Comparison of ENCODE assay signal across 8 cellular contexts in genomic region chr22:36757608-36758220, GRCh38. TPM values are rescaled to one million over a fixed set of nuclear protein-coding genes. Genes with fewer than 3 reads are reported as not detected.
A peak's percentile ranks its signal among the peaks of the same experiment; 100 is the strongest.
DNase-seq lines count a peak whose midpoint lies in the region; ATAC-seq and TF ChIP-seq lines count a peak whose summit lies in the region.

No MANE protein-coding gene starts in this region.

- peaks cover 14% of the 10 kb centered on the region for H3K27me3 Mint-ChIP-seq in nephron (ENCODE audit: low read depth)
- H3K27me3 Mint-ChIP-seq in stimulated activated naive B cell treated with anti-CD40 and anti-IgM and Interleukin-4, amounts not matched to agents 10 μg/mL and 1 μg/mL and 100 μg/mL, for 72 hours = peaks cover 16 to 17% of the 10 kb centered on the region in 2 donors

- H3K4me1 ChIP-seq in GM23248 (ENCODE audit: insufficient read depth) (no peaks in the 10 kb centered on the region), NT2/D1 (ENCODE audit: insufficient read depth, insufficient read length) (no peaks in the 10 kb centered on the region)

- H4K20me1 ChIP-seq in GM23248 (ENCODE audit: insufficient read depth) = no peaks in the 10 kb centered on the region

- H3K9me2 ChIP-seq in GM23248 (ENCODE audit: insufficient read depth) = no peaks in the 10 kb centered on the region

- no peak overlapping the region for H3K27ac Mint-ChIP-seq in nephron
- H3K27ac Mint-ChIP-seq in stimulated activated naive B cell treated with anti-CD40 and anti-IgM and Interleukin-4, amounts not matched to agents 10 μg/mL and 1 μg/mL and 100 μg/mL, for 72 hours = no peak overlapping the region

- H3K4me3 Mint-ChIP-seq in nephron = no peak overlapping the region
- no peak overlapping the region for H3K4me3 Mint-ChIP-seq in stimulated activated naive B cell treated with anti-CD40 and anti-IgM and Interleukin-4, amounts not matched to agents 10 μg/mL and 1 μg/mL and 100 μg/mL, for 72 hours

- in situ Hi-C loops in GM23248 (cut with MboI) = loop anchor here (10.0 kb wide), 1 partner anchor 203 kb away; no protein-coding TSS in a partner anchor

- no peaks in the 10 kb centered on the region for H3K4me1 Mint-ChIP-seq in nephron
- H3K4me1 Mint-ChIP-seq in stimulated activated naive B cell treated with anti-CD40 and anti-IgM and Interleukin-4, amounts not matched to agents 10 μg/mL and 1 μg/mL and 100 μg/mL, for 72 hours = peaks cover 2 to 11% of the 10 kb centered on the region in 2 donors

- H3K9me3 Mint-ChIP-seq in nephron = no peaks in the 10 kb centered on the region
- no peaks in the 10 kb centered on the region for H3K9me3 Mint-ChIP-seq in stimulated activated naive B cell treated with anti-CD40 and anti-IgM and Interleukin-4, amounts not matched to agents 10 μg/mL and 1 μg/mL and 100 μg/mL, for 72 hours

- H2AFZ ChIP-seq in GM23248 = no peak overlapping the region

- H3K79me2 ChIP-seq in GM23248 (ENCODE audit: insufficient read depth) = no peaks in the 10 kb centered on the region

- no peak overlapping the region for H3K4me2 ChIP-seq in GM23248 (ENCODE audit: unreplicated experiment)

- 51 to 54% methylated on average over 17 to 19 of the region's 19 CpGs for WGBS in GM23248 (ENCODE audit: low coverage in 1 of 2, low lambda C conversion rate in 2 of 2, missing lambda C conversion rate in 2 of 2), 2 experiments

- H3K9me3 ChIP-seq in GM23248 (ENCODE audit: low read depth) = no peaks in the 10 kb centered on the region
- peaks cover under 1% of the 10 kb centered on the region; the same call in 1 of the 2 replicates for H3K9me3 ChIP-seq in NT2/D1 (ENCODE audit: insufficient read depth, low read length)

- ATAC-seq in esophagus mucosa = peak; percentile 67
- ATAC-seq in stimulated activated naive B cell treated with anti-CD40 and anti-IgM and Interleukin-4, amounts not matched to agents 10 μg/mL and 1 μg/mL and 100 μg/mL, for 72 hours (replicated peaks) = peak; percentile 95 to 99
- ATAC-seq in HG02642 (IDR thresholded peaks at IDR 0.05; ENCODE audit: poor library complexity, unreplicated experiment) = no peak

- H3K4me3 ChIP-seq in AG10803 (ENCODE audit: low read length) (no peak overlapping the region), GM23248 (no peak overlapping the region), NT2/D1 (ENCODE audit: insufficient read length, low read depth) (no peak overlapping the region)

- TF ChIP-seq CTCF in AG10803 (conservative IDR thresholded peaks at IDR 0.05; ENCODE audit: low read length) (peak; percentile 81), nephron (IDR thresholded peaks at IDR 0.05; ENCODE audit: unreplicated experiment in 3 of 3) (peak; percentile 50 to 62 (median 56))

- no peak overlapping the region for H3K27ac ChIP-seq in GM23248

- H3K36me3 ChIP-seq in GM23248 (ENCODE audit: low read depth) (no peaks in the 10 kb centered on the region), NT2/D1 (ENCODE audit: insufficient read depth, insufficient read length, low read length) (peaks cover 16% of the 10 kb centered on the region)

- no peak overlapping the region for H3K9ac ChIP-seq in GM23248
- no peak overlapping the region for H3K9ac ChIP-seq in NT2/D1 (ENCODE audit: insufficient read length, low read depth)

- peak; percentile 73 for DNase-seq in AG10803 (ENCODE audit: low read depth)
- peak; percentile 75 for DNase-seq in GM23248
- DNase-seq in NT2/D1 (ENCODE audit: low read depth, low spot score) = peak; percentile 58
- peak; percentile 77 for DNase-seq in activated CD8-positive, alpha-beta memory T cell treated with anti-CD3 and anti-CD28 coated beads, Interleukin-2, amount 50 U/mL, for 4 hours
- DNase-seq in stimulated activated naive B cell treated with anti-CD40 and anti-IgM and Interleukin-4, amounts not matched to agents 10 μg/mL and 1 μg/mL and 100 μg/mL, for 72 hours = peak; percentile 61

- H3K27me3 ChIP-seq in GM23248 (replicated peaks; ENCODE audit: insufficient read depth) (peaks cover 17% of the 10 kb centered on the region), NT2/D1 (ENCODE audit: insufficient read depth, insufficient read length) (peaks cover 2% of the 10 kb centered on the region)

- H3F3A ChIP-seq in GM23248 (ENCODE audit: insufficient read depth) = no peaks in the 10 kb centered on the region

- peaks cover 2% of the 10 kb centered on the region for H3K36me3 Mint-ChIP-seq in nephron (ENCODE audit: low read depth)
- H3K36me3 Mint-ChIP-seq in stimulated activated naive B cell treated with anti-CD40 and anti-IgM and Interleukin-4, amounts not matched to agents 10 μg/mL and 1 μg/mL and 100 μg/mL, for 72 hours = peaks cover 4 to 17% of the 10 kb centered on the region in 2 donors

RNA-seq across cellular contexts. Expression of gene IFT27, which starts 18.2 kb away (rescaled TPM):
- total RNA-seq in GM23248 (2014; rRNA removed; shearing (Covaris generic)) = 10.1 and 29.5 TPM in 2 replicates
- 28.6 and 28.8 TPM in 2 replicates for polyA plus RNA-seq in GM23248 (2016; fragmentation: Nextera tagmentation; extraction: Ambion mirVana)
- total RNA-seq in esophagus mucosa = 12.6 TPM

RNA-seq across cellular contexts. Expression of gene CACNG2, which starts 54.2 kb away (rescaled TPM):
- total RNA-seq in GM23248 (2014; rRNA removed; shearing (Covaris generic)) = not detected in 2 replicates
- polyA plus RNA-seq in GM23248 (2016; fragmentation: Nextera tagmentation; extraction: Ambion mirVana) = not detected in 2 replicates
- total RNA-seq in esophagus mucosa = not detected

RNA-seq across cellular contexts. Expression of gene PVALB, which starts 59.1 kb away (rescaled TPM):
- not detected in 2 replicates for total RNA-seq in GM23248 (2014; rRNA removed; shearing (Covaris generic))
- polyA plus RNA-seq in GM23248 (2016; fragmentation: Nextera tagmentation; extraction: Ambion mirVana) = not detected in 2 replicates
- not detected for total RNA-seq in esophagus mucosa
